In genomic region chr12:63008372-63008771, GRCh38 we compare ENCODE assay signal across 33 cellular contexts.
"Had no signal": no experiment of that assay in that cellular context is flagged by ENCODE, and none has a peak within 500 bp of the region (broad histone marks: within the 10 kb centered on the region; RNA-seq: fewer than 3 reads in every experiment).

No MANE protein-coding gene starts in this region.

- H3K27me3 Mint-ChIP-seq: natural killer cell treated with Interleukin-12 subunit alpha and Interleukin-12 subunit beta and Interleukin-15 and Interleukin-18, amount 100 ng/mL, for 72 hours; stimulated activated memory B cell treated with anti-CD40 and anti-IgM and Interleukin-4, amounts not matched to agents 10 μg/mL and 1 μg/mL and 100 μg/mL, for 72 hours; stimulated activated naive CD8-positive, alpha-beta T cell treated with anti-CD3 and anti-CD28 coated beads, Interleukin-15, amount 100 ng/mL, for 72 hours; type B pancreatic cell had no signal

- H3K9me3 Mint-ChIP-seq: naive thymus-derived CD8-positive, alpha-beta T cell; nephron progenitor cell; neural crest cell; stimulated activated memory B cell treated with anti-CD40 and anti-IgM and Interleukin-4, amounts not matched to agents 10 μg/mL and 1 μg/mL and 100 μg/mL, for 72 hours; stimulated activated naive CD8-positive, alpha-beta T cell treated with anti-CD3 and anti-CD28 coated beads, Interleukin-15, amount 100 ng/mL, for 72 hours had no signal

- H2AFZ ChIP-seq: parathyroid adenoma had no signal

- H3K36me3 Mint-ChIP-seq: naive thymus-derived CD8-positive, alpha-beta T cell; natural killer cell treated with Interleukin-12 subunit alpha and Interleukin-12 subunit beta and Interleukin-15 and Interleukin-18, amount 100 ng/mL, for 72 hours; stimulated activated memory B cell treated with anti-CD40 and anti-IgM and Interleukin-4, amounts not matched to agents 10 μg/mL and 1 μg/mL and 100 μg/mL, for 72 hours had no signal

- H3K27me3 ChIP-seq: neutrophil, ovary, right lobe of liver, spleen, suprapubic skin, testis, tibial artery, transverse colon, upper lobe of right lung, uterus had no signal

- H3K4me3 Mint-ChIP-seq: naive thymus-derived CD8-positive, alpha-beta T cell; natural killer cell treated with Interleukin-12 subunit alpha and Interleukin-12 subunit beta and Interleukin-15 and Interleukin-18, amount 100 ng/mL, for 72 hours; nephron progenitor cell; neural crest cell; stimulated activated memory B cell treated with anti-CD40 and anti-IgM and Interleukin-4, amounts not matched to agents 10 μg/mL and 1 μg/mL and 100 μg/mL, for 72 hours; stimulated activated naive CD8-positive, alpha-beta T cell treated with anti-CD3 and anti-CD28 coated beads, Interleukin-15, amount 100 ng/mL, for 72 hours; type B pancreatic cell had no signal

- H3K79me2 ChIP-seq: parathyroid adenoma had no signal

- H3K9me3 ChIP-seq: neutrophil, ovary, psoas muscle, right lobe of liver, spleen, suprapubic skin, testis, tibial artery, transverse colon, upper lobe of right lung, uterus had no signal

- H3K4me2 ChIP-seq: smooth muscle cell had no signal

- H3K36me3 ChIP-seq: neutrophil, ovary, right lobe of liver, spleen, suprapubic skin, tibial artery, transverse colon, upper lobe of right lung, uterus had no signal

- H3K9ac ChIP-seq: parathyroid adenoma had no signal

- H3K4me3 ChIP-seq: ovary, psoas muscle, right lobe of liver, skin epidermis, smooth muscle cell, spleen, suprapubic skin, testis, tibial artery, transverse colon, upper lobe of right lung, uterus had no signal

- DNase-seq: naive thymus-derived CD8-positive, alpha-beta T cell; nephron progenitor cell; nucleus accumbens; ovary; posterior cingulate gyrus; psoas muscle; right cardiac atrium; right lobe of liver; spleen; stimulated activated CD4-positive, alpha-beta T cell treated with anti-CD3 and anti-CD28 coated beads, Interleukin-12 subunit alpha, Interleukin-12 subunit beta, amount 100 ng/mL, for 4 hours; stimulated activated CD4-positive, alpha-beta T cell treated with anti-CD3 and anti-CD28 coated beads, Interleukin-1b, Interleukin-23, amount 100 ng/mL, for 48 hours; stimulated activated CD4-positive, alpha-beta T cell treated with anti-CD3 and anti-CD28 coated beads, Interleukin-4, amount 100 ng/mL, for 1 hour; stimulated activated CD4-positive, alpha-beta T cell treated with anti-CD3 and anti-CD28 coated beads, Interleukin-4, amount 100 ng/mL, for 4 hours; stimulated activated CD8-positive, alpha-beta memory T cell treated with anti-CD3 and anti-CD28 coated beads, Interleukin-4, amount 100 ng/mL, for 48 hours; stimulated activated naive CD4-positive, alpha-beta T cell; stimulated activated naive CD8-positive, alpha-beta T cell treated with anti-CD3 and anti-CD28 coated beads, Interleukin-15, amount 100 ng/mL, for 72 hours; stimulated activated naive CD8-positive, alpha-beta T cell treated with anti-CD3 and anti-CD28 coated beads, Interleukin-15, Interleukin-2, amounts not matched to agents 100 U/mL and 50 U/mL, for 24 hours; substantia nigra; testis; tibial artery; transverse colon; upper lobe of right lung; uterus had no signal

- H3K4me1 Mint-ChIP-seq: naive thymus-derived CD8-positive, alpha-beta T cell; nephron progenitor cell; neural crest cell; stimulated activated memory B cell treated with anti-CD40 and anti-IgM and Interleukin-4, amounts not matched to agents 10 μg/mL and 1 μg/mL and 100 μg/mL, for 72 hours; stimulated activated naive CD8-positive, alpha-beta T cell treated with anti-CD3 and anti-CD28 coated beads, Interleukin-15, amount 100 ng/mL, for 72 hours had no signal

- ATAC-seq: naive thymus-derived CD8-positive, alpha-beta T cell; natural killer cell treated with Interleukin-12 subunit alpha and Interleukin-12 subunit beta and Interleukin-15 and Interleukin-18, amount 100 ng/mL, for 72 hours; psoas muscle; right cardiac atrium; right lobe of liver; stimulated activated memory B cell treated with anti-CD40 and anti-IgM and Interleukin-4, amounts not matched to agents 10 μg/mL and 1 μg/mL and 100 μg/mL, for 72 hours; stimulated activated naive CD8-positive, alpha-beta T cell treated with anti-CD3 and anti-CD28 coated beads, Interleukin-15, amount 100 ng/mL, for 72 hours; stimulated activated naive CD8-positive, alpha-beta T cell treated with anti-CD3 and anti-CD28 coated beads, Interleukin-15, Interleukin-2, amounts not matched to agents 100 U/mL and 50 U/mL, for 24 hours; upper lobe of right lung had no signal

- H3K27ac Mint-ChIP-seq: naive thymus-derived CD8-positive, alpha-beta T cell; natural killer cell treated with Interleukin-12 subunit alpha and Interleukin-12 subunit beta and Interleukin-15 and Interleukin-18, amount 100 ng/mL, for 72 hours; nephron progenitor cell; progenitor cell of endocrine pancreas; stimulated activated memory B cell treated with anti-CD40 and anti-IgM and Interleukin-4, amounts not matched to agents 10 μg/mL and 1 μg/mL and 100 μg/mL, for 72 hours; stimulated activated naive CD8-positive, alpha-beta T cell treated with anti-CD3 and anti-CD28 coated beads, Interleukin-15, amount 100 ng/mL, for 72 hours had no signal

- H3K27ac ChIP-seq: neutrophil, ovary, parathyroid adenoma, psoas muscle, right lobe of liver, skin epidermis, spleen, suprapubic skin, testis, tibial artery, transverse colon, upper lobe of right lung, uterus had no signal

- H3K4me1 ChIP-seq: parathyroid adenoma, psoas muscle, right lobe of liver, spleen, suprapubic skin, testis, tibial artery, transverse colon, upper lobe of right lung, uterus had no signal
